In the genomic region with DNA sequence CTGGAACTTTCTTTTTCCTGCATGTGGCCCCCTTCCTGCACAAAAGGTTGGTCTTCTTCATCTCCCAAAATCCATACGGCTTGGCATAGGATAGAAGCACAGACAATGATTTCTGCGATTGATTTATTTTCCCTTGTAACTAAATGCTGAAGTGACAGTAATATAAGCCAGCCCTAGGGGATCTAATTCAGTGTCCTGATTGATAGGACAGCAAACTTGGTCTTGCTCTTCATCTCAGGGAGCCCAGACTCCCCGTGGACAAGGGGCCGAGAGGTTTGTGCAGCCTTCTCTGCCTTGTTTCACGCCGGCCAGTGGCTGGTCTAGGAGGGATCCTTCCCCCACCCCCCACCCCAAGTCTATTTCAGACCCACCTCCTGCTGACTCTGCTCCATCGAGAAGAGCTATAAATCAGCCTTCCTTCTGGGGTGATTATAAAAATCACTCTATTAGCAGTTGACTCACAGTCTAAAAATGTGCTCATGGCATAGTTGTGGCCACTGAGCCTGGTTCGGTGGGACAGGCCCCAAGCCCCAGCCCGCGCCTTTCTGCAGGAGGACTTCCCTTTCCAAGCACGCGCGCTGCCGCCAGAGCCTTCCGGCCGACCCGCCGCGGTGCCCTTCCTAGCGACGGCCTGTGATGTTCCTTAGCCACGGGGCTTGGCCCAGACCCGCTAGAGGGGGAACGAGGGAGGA, we compare ENCODE assay signal across 10 cellular contexts.
DNase-seq lines count a peak whose midpoint lies in the region; ATAC-seq and TF ChIP-seq lines count a peak whose summit lies in the region.
"Had no signal": no experiment of that assay in that cellular context is flagged by ENCODE, and none has a peak within 500 bp of the region (broad histone marks: within the 10 kb centered on the region; RNA-seq: fewer than 3 reads in every experiment).

No MANE protein-coding gene starts in this region.

- H3K36me3 ChIP-seq in neuronal stem cell (replicated peaks in 1 of 2; ENCODE audit: control insufficient read depth in 2 of 2, insufficient read depth in 2 of 2, low read length in 2 of 2), result no peaks in the 10 kb centered on the region

- WGBS in neuronal stem cell (ENCODE audit: extremely low coverage in 2 of 2, insufficient read length in 2 of 2, insufficient replicate concordance in 1 of 2), 2 donors, result no CpG with 5 or more reads among the region's 24 CpGs

- no peak overlapping the region for H3K27ac Mint-ChIP-seq in activated CD4-positive, alpha-beta T cell treated with anti-CD3 and anti-CD28 coated beads for 36 hours

- no peak overlapping the region for H2BK12ac ChIP-seq in neuronal stem cell (ENCODE audit: low read length)

- no peak overlapping the region for H3K23ac ChIP-seq in neuronal stem cell (ENCODE audit: low read depth, low read length, poor library complexity)

- H3K4me1 Mint-ChIP-seq in activated CD4-positive, alpha-beta T cell treated with anti-CD3 and anti-CD28 coated beads for 36 hours, result no peaks in the 10 kb centered on the region

- peak overlapping the region; percentile 27 for H3K18ac ChIP-seq in neuronal stem cell (ENCODE audit: low read length)

- H2BK5ac ChIP-seq in neuronal stem cell (ENCODE audit: low read length), result peak overlapping the region; percentile 24

- POLR2A ChIA-PET in activated CD4-positive, alpha-beta T cell treated with anti-CD3 and anti-CD28 coated beads for 36 hours (lab: Charles Lee), result no interaction called here

- ATAC-seq in activated CD4-positive, alpha-beta T cell treated with anti-CD3 and anti-CD28 coated beads for 36 hours, result no peak

- H2AFZ ChIP-seq in neuronal stem cell (ENCODE audit: low read length), result no peak overlapping the region
- H2AFZ ChIP-seq: parathyroid adenoma had no signal

- H3K4me3 ChIP-seq in fibroblast of mammary gland (ENCODE audit: control insufficient read depth, low read depth, low read length) (no peak overlapping the region), neuronal stem cell (ENCODE audit: low read length in 2 of 2) (no peak overlapping the region)

- H3K14ac ChIP-seq in neuronal stem cell (ENCODE audit: low read length), result no peak overlapping the region

- H3K4ac ChIP-seq in neuronal stem cell (ENCODE audit: low read length), result no peak overlapping the region

- H3K27ac ChIP-seq in neuronal stem cell (replicated peaks; ENCODE audit: low read length), result no peak overlapping the region
- H3K27ac ChIP-seq: parathyroid adenoma had no signal

- H3K4me2 ChIP-seq in neuronal stem cell (ENCODE audit: insufficient read depth, low read length, poor library complexity, severe bottlenecking), result no peak overlapping the region

- H3K9ac ChIP-seq in neuronal stem cell (ENCODE audit: low read depth, low read length, poor library complexity), result no peak overlapping the region
- H3K9ac ChIP-seq: parathyroid adenoma had no signal

- peaks cover 10% of the 10 kb centered on the region for H3K27me3 Mint-ChIP-seq in activated CD4-positive, alpha-beta T cell treated with anti-CD3 and anti-CD28 coated beads for 36 hours

- peak overlapping the region; percentile 56 for H2AK5ac ChIP-seq in neuronal stem cell (ENCODE audit: low read depth, low read length)

- H3K4me1 ChIP-seq in neuronal stem cell (ENCODE audit: control insufficient read depth in 2 of 2, insufficient read depth in 1 of 2, low read depth in 1 of 2, low read length in 2 of 2), result peaks cover 0 to 10% of the 10 kb centered on the region in 2 donors
- H3K4me1 ChIP-seq: parathyroid adenoma had no signal

- no peaks in the 10 kb centered on the region for H3K9me3 Mint-ChIP-seq in activated CD4-positive, alpha-beta T cell treated with anti-CD3 and anti-CD28 coated beads for 36 hours (ENCODE audit: low read depth)

- no peaks in the 10 kb centered on the region for H3K36me3 Mint-ChIP-seq in activated CD4-positive, alpha-beta T cell treated with anti-CD3 and anti-CD28 coated beads for 36 hours (ENCODE audit: low read depth)

- H3K9me3 ChIP-seq in neuronal stem cell (replicated peaks in 1 of 2; ENCODE audit: control insufficient read depth in 2 of 2, insufficient read depth in 1 of 2, low read depth in 1 of 2, low read length in 2 of 2), result no peaks in the 10 kb centered on the region

- CTCF ChIA-PET in activated CD4-positive, alpha-beta T cell treated with anti-CD3 and anti-CD28 coated beads for 36 hours (lab: Charles Lee), result no interaction called here

- no peak overlapping the region for H4K8ac ChIP-seq in neuronal stem cell (ENCODE audit: low read depth, low read length)

- no peak overlapping the region for H3K4me3 Mint-ChIP-seq in activated CD4-positive, alpha-beta T cell treated with anti-CD3 and anti-CD28 coated beads for 36 hours

- H2BK15ac ChIP-seq in neuronal stem cell (ENCODE audit: low read length), result peak overlapping the region; percentile 21

- H2BK120ac ChIP-seq in neuronal stem cell (ENCODE audit: low read depth, low read length), result no peak overlapping the region

- peaks cover 0 to 4% (median 0%) of the 10 kb centered on the region in 3 experiments for H3K27me3 ChIP-seq in neuronal stem cell (ENCODE audit: control insufficient read depth in 3 of 3, insufficient read depth in 3 of 3, low read depth in 1 of 3, low read length in 3 of 3)

- no peak for TF ChIP-seq CTCF in fibroblast of mammary gland (conservative IDR thresholded peaks at IDR 0.05; ENCODE audit: control insufficient read depth, insufficient read depth, low read depth, low read length)

- peaks cover 5% of the 10 kb centered on the region for H3K79me1 ChIP-seq in neuronal stem cell (ENCODE audit: low read depth, low read length)

- no peak overlapping the region for H4K91ac ChIP-seq in neuronal stem cell (ENCODE audit: low read depth, low read length, poor library complexity)

- DNase-seq in CMK (ENCODE audit: low read depth) (peak; percentile 55), NOMO-1 treated with DMSO at 0.1 percent for 48 hours (lab: John Stamatoyannopoulos, UW; ENCODE audit: unreplicated experiment) (peak; percentile 83), fibroblast of mammary gland (ENCODE audit: low read depth) (peak; percentile 77), neuronal stem cell (ENCODE audit: low spot score) (no peak), DMS114 treated with DMSO at 0.1 percent for 48 hours (lab: John Stamatoyannopoulos, UW; ENCODE audit: unreplicated experiment) (no peak), NCI-H2107 treated with DMSO at 0.1 percent for 48 hours (lab: John Stamatoyannopoulos, UW; ENCODE audit: unreplicated experiment) (no peak), RPMI8226 (no peak)
- DNase-seq in activated CD4-positive, alpha-beta T cell treated with anti-CD3 and anti-CD28 coated beads for 36 hours, result no peak
- DNase-seq: NCI-H524 treated with DMSO at 0.1 percent for 48 hours had no signal

- intact Hi-C loops in activated CD4-positive, alpha-beta T cell treated with anti-CD3 and anti-CD28 coated beads for 36 hours (cut with DNase I, micrococcal nuclease), result loop anchor here in 1 of 2 experiments (5.0 kb wide), 1 partner anchor 105 kb away; no protein-coding TSS in a partner anchor

Comparison
In these comparisons a context has a peak if more than half of its experiments do, and no peak if none do; other contexts are left out.
1. DNase-seq: peak in CMK (single experiment), NOMO-1 treated with DMSO at 0.1 percent for 48 hours (single experiment) and fibroblast of mammary gland (single experiment); none in neuronal stem cell (single experiment), DMS114 treated with DMSO at 0.1 percent for 48 hours (single experiment), NCI-H2107 treated with DMSO at 0.1 percent for 48 hours (single experiment), activated CD4-positive, alpha-beta T cell treated with anti-CD3 and anti-CD28 coated beads for 36 hours (single experiment) and RPMI8226 (single experiment).